In the genomic region with DNA sequence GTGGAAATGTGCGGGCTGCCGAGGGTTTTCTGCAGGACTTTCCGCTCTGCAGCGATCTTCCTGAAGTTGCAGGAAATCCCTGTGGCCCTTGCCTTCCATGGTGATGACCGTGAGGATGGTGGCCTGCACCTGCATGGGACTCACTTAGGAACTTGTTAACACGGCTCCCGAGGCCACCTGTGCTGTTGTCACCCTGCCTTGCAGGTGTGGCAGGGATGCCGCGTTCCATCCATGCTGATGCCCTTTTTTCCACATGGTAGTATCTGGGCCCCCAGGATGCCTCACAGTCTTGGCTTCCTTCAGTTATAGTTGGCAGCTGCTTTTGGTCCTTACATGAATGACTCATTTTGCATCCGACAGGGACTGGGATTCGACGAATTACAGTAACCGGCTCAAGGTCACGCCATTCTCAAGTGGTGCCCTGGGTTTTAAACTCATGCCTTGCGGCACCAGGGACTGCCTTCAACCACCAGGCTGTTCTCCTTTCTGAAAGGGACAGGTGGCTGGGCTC, we compare ENCODE assay signal across 10 cellular contexts. TPM values are rescaled to one million over a fixed set of nuclear protein-coding genes. Genes with fewer than 3 reads are reported as not detected.
DNase-seq lines count a peak whose midpoint lies in the region; ATAC-seq, FAIRE-seq and TF ChIP-seq lines count a peak whose summit lies in the region.
"Had no signal": no experiment of that assay in that cellular context is flagged by ENCODE, and none has a peak within 500 bp of the region (broad histone marks: within the 10 kb centered on the region; RNA-seq: fewer than 3 reads in every experiment).

No MANE protein-coding gene starts in this region.

- DNase-seq in HT1080 (ENCODE audit: low read depth), result peak; percentile 22
- DNase-seq in amniotic epithelial cell (ENCODE audit: low read depth), result peak; percentile 58
- DNase-seq in foreskin melanocyte, result peak; percentile 57
- peak; percentile 67 for DNase-seq in spleen
- no peak for DNase-seq in HTR-8/SVneo (ENCODE audit: insufficient read length, low spot score)
- DNase-seq in RCC 7860 (ENCODE audit: low spot score), result no peak
- no peak for DNase-seq in AG08396 (ENCODE audit: low spot score)
- DNase-seq: glutamatergic neuron, NCI-H748 treated with DMSO at 0.1 percent for 48 hours had no signal

- intact Hi-C loops in spleen (cut with DNase I; ENCODE audit: low total_unique reads), result no loop called here

- no peaks in the 10 kb centered on the region for H3K9me3 ChIP-seq in spleen

- no peak for ATAC-seq in GM21576 (IDR thresholded peaks at IDR 0.05; ENCODE audit: unreplicated experiment)

- peaks cover 0 to 37% (median 0%) of the 10 kb centered on the region in 6 donors for H3K36me3 ChIP-seq in spleen

- H3K4me3 ChIP-seq in spleen, result no peak overlapping the region

- TF ChIP-seq POLR2A in spleen (IDR thresholded peaks at IDR 0.05), result no peak

- FAIRE-seq in HTR-8/SVneo (lab: Jason Lieb, UNC) (no peak), RCC 7860 (lab: Jason Lieb, UNC) (no peak)

- peaks cover 0 to 44% (median 26%) of the 10 kb centered on the region in 6 donors for H3K4me1 ChIP-seq in spleen

- H3K27ac ChIP-seq in spleen, result peak overlapping the region in 6 of 8 donors; percentile 3 to 73 (median 30)

- no peaks in the 10 kb centered on the region for H3K27me3 ChIP-seq in spleen (replicated peaks in 1 of 7)

- WGBS in spleen, 5 donors, result 72 to 87% (median 74%) methylated on average over 15 of the region's 15 CpGs

- no peak for TF ChIP-seq CTCF in spleen (IDR thresholded peaks at IDR 0.05 in 8 of 11, conservative IDR thresholded peaks at IDR 0.05 in 3 of 11)

RNA-seq across cellular contexts. Expression of gene SYNJ2, which starts 37.2 kb away (rescaled TPM):
- 64.7 and 68.5 TPM in 2 replicates for total RNA-seq in HT1080 (2014; rRNA removed; shearing (Covaris generic))
- polyA plus RNA-seq in HT1080 (2015; cell fraction: cytosol; rRNA removed), result 57.0 and 58.7 TPM in 2 replicates
- polyA plus RNA-seq in HT1080 (2015; cell fraction: nucleus; rRNA removed), result 89.2 and 95.8 TPM in 2 replicates
- total RNA-seq in spleen, result 10 to 100 TPM in 5 of 7 donors, 1 to 10 TPM in 2; 6.7 to 34.0 (median 11.9) TPM
- polyA plus RNA-seq in spleen, result 1 to 10 TPM; 2.4 to 2.8 (median 2.6) TPM

Comparison
In these comparisons a context has a peak if more than half of its experiments do, and no peak if none do; other contexts are left out.
1. DNase-seq: peak in HT1080 (single experiment), amniotic epithelial cell (single experiment), foreskin melanocyte (single experiment) and spleen (single experiment); none in HTR-8/SVneo (single experiment), RCC 7860 (single experiment) and AG08396 (single experiment).